Comparison of ENCODE assay signal across 25 cellular contexts in genomic region chr6:137673603-137674002, GRCh38.
"Had no signal": no experiment of that assay in that cellular context is flagged by ENCODE, and none has a peak within 500 bp of the region (broad histone marks: within the 10 kb centered on the region; RNA-seq: fewer than 3 reads in every experiment).

No MANE protein-coding gene starts in this region.

- DNase-seq: cerebellar nuclear complex; cortex of kidney; effector memory CD4-positive, alpha-beta T cell; erythroblast; head of caudate nucleus; mesenchymal stem cell; mucosa of descending colon; naive B cell; stimulated activated CD4-positive, alpha-beta T cell treated with anti-CD3 and anti-CD28 coated beads, Interleukin-2, amount 100 ng/mL, for 24 hours; stimulated activated CD4-positive, alpha-beta T cell treated with anti-CD3 and anti-CD28 coated beads, Interleukin-4, amount 100 ng/mL, for 24 hours; stimulated activated naive CD8-positive, alpha-beta T cell treated with anti-CD3 and anti-CD28 coated beads, Interleukin-15, Interleukin-2, amounts not matched to agents 100 U/mL and 50 U/mL, for 24 hours; substantia nigra; testis; tibial artery; upper lobe of left lung had no signal

- H3K4me3 ChIP-seq: mucosa of descending colon, neural progenitor cell, testis, tibial artery, upper lobe of left lung had no signal

- H3K4me2 ChIP-seq: neural progenitor cell had no signal

- H3K27ac Mint-ChIP-seq: mesothelial cell of epicardium; naive B cell; natural killer cell treated with Interleukin-12 subunit alpha and Interleukin-12 subunit beta and Interleukin-15 and Interleukin-18, amount 100 ng/mL, for 72 hours; neural progenitor cell; progenitor cell of endocrine pancreas; stimulated activated memory B cell treated with anti-CD40 and anti-IgM and Interleukin-4, amounts not matched to agents 10 μg/mL and 1 μg/mL and 100 μg/mL, for 72 hours had no signal

- FAIRE-seq: frontal cortex, keratinocyte, urothelium cell line had no signal

- H3K27ac ChIP-seq: neural progenitor cell, parathyroid adenoma, testis, tibial artery, upper lobe of left lung had no signal

- H3K4me1 ChIP-seq: neural progenitor cell, parathyroid adenoma, testis, tibial artery had no signal

- H3K9me3 Mint-ChIP-seq: natural killer cell treated with Interleukin-12 subunit alpha and Interleukin-12 subunit beta and Interleukin-15 and Interleukin-18, amount 100 ng/mL, for 72 hours; stimulated activated memory B cell treated with anti-CD40 and anti-IgM and Interleukin-4, amounts not matched to agents 10 μg/mL and 1 μg/mL and 100 μg/mL, for 72 hours had no signal

- ATAC-seq: mucosa of descending colon; natural killer cell treated with Interleukin-12 subunit alpha and Interleukin-12 subunit beta and Interleukin-15 and Interleukin-18, amount 100 ng/mL, for 72 hours; sciatic nerve; stimulated activated memory B cell treated with anti-CD40 and anti-IgM and Interleukin-4, amounts not matched to agents 10 μg/mL and 1 μg/mL and 100 μg/mL, for 72 hours; stimulated activated naive CD8-positive, alpha-beta T cell treated with anti-CD3 and anti-CD28 coated beads, Interleukin-15, Interleukin-2, amounts not matched to agents 100 U/mL and 50 U/mL, for 24 hours had no signal

- H3K4me3 Mint-ChIP-seq: mesothelial cell of epicardium; naive B cell; natural killer cell treated with Interleukin-12 subunit alpha and Interleukin-12 subunit beta and Interleukin-15 and Interleukin-18, amount 100 ng/mL, for 72 hours; neural progenitor cell; stimulated activated memory B cell treated with anti-CD40 and anti-IgM and Interleukin-4, amounts not matched to agents 10 μg/mL and 1 μg/mL and 100 μg/mL, for 72 hours had no signal

- H2AFZ ChIP-seq: neural progenitor cell, parathyroid adenoma had no signal

- H3K79me2 ChIP-seq: parathyroid adenoma had no signal

- H3K36me3 Mint-ChIP-seq: natural killer cell treated with Interleukin-12 subunit alpha and Interleukin-12 subunit beta and Interleukin-15 and Interleukin-18, amount 100 ng/mL, for 72 hours; neural progenitor cell; stimulated activated memory B cell treated with anti-CD40 and anti-IgM and Interleukin-4, amounts not matched to agents 10 μg/mL and 1 μg/mL and 100 μg/mL, for 72 hours had no signal

- H3K4me1 Mint-ChIP-seq: naive B cell, neural progenitor cell had no signal

- H3K9me3 ChIP-seq: mucosa of descending colon, testis, tibial artery, upper lobe of left lung had no signal

- H3K27me3 ChIP-seq: neural progenitor cell, testis, tibial artery, upper lobe of left lung had no signal

- H3K9ac ChIP-seq: neural progenitor cell, parathyroid adenoma had no signal

- H3K36me3 ChIP-seq: neural progenitor cell, tibial artery, upper lobe of left lung had no signal
